ENCODE assay signal across 1 cellular context in the genomic region with DNA sequence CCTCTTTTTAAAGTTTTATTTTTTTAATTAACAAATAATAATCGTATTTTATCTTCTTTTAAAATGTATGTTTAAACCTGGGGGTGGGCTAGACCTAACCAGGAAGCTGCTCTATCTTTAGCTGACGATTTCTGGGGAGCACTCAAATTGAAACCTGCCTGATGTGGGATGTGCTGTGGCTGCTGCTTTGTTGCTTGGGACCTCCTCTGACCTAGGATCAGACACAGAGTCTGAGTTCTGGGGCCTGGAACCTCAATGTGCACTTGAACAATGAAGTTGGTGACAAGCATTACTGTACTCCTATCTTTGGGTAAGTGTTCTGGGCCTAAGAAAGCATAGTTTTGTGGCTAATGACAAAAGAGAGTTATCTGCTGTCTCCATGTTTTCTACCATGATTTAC.
TF ChIP-seq lines count a peak whose summit lies in the region.

No MANE protein-coding gene starts in this region.

TF ChIP-seq in HepG2, 621 proteins besides CTCF, POLR2A, EP300 and RAD21:
- TF ChIP-seq ATRX (CRISPR knock-in tag; IDR thresholded peaks at IDR 0.05; ENCODE audit: borderline replicate concordance) (no peak), PHF20 (CRISPR knock-in tag; IDR thresholded peaks at IDR 0.05) (0 out of 2 replicates have a peak, but pooled peaks have one; percentile 10)
- TF ChIP-seq, protein P1, sequence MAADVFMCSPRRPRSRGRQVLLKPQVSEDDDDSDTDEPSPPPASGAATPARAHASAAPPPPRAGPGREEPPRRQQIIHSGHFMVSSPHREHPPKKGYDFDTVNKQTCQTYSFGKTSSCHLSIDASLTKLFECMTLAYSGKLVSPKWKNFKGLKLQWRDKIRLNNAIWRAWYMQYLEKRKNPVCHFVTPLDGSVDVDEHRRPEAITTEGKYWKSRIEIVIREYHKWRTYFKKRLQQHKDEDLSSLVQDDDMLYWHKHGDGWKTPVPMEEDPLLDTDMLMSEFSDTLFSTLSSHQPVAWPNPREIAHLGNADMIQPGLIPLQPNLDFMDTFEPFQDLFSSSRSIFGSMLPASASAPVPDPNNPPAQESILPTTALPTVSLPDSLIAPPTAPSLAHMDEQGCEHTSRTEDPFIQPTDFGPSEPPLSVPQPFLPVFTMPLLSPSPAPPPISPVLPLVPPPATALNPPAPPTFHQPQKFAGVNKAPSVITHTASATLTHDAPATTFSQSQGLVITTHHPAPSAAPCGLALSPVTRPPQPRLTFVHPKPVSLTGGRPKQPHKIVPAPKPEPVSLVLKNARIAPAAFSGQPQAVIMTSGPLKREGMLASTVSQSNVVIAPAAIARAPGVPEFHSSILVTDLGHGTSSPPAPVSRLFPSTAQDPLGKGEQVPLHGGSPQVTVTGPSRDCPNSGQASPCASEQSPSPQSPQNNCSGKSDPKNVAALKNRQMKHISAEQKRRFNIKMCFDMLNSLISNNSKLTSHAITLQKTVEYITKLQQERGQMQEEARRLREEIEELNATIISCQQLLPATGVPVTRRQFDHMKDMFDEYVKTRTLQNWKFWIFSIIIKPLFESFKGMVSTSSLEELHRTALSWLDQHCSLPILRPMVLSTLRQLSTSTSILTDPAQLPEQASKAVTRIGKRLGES (CRISPR knock-in tag; IDR thresholded peaks at IDR 0.05; ENCODE audit: borderline replicate concordance): no peak
